In the genomic region with DNA sequence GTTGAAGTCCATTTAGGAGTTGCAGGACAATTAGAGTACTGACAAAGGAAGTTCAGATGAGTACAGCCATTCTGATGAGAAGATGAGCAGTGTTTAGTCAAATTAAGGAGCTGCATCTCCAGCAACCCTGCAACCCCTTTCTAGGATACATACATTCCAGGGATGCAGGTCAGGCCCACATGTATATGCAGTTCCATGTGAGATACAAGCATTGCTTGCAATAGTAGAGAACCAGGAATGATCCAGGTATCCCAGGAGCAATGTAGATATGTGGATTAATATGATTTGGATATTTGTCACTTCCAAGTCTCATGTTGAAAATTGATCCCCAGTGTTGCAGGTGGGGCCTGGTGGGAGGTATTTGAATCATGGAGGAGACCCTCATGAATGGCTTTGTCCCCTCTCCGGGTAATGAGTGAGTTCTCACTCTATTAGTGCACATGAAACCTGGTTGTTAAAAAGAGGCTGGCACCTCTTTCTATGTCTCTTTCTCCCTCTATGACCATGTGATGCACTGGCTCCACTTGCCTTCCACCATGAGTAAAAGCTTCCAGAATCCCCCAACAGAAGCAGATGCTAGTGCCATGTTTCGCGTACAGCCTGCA, we compare ENCODE assay signal across 24 cellular contexts. TPM values are rescaled to one million over a fixed set of nuclear protein-coding genes. Genes with fewer than 3 reads are reported as not detected.
"Had no signal": no experiment of that assay in that cellular context is flagged by ENCODE, and none has a peak within 500 bp of the region (broad histone marks: within the 10 kb centered on the region; RNA-seq: fewer than 3 reads in every experiment).

No MANE protein-coding gene starts in this region.

- H3K27ac Mint-ChIP-seq: activated CD4-positive, alpha-beta T cell treated with anti-CD3 and anti-CD28 coated beads for 36 hours; activated CD8-positive, alpha-beta T cell treated with anti-CD3 and anti-CD28 coated beads, Interleukin-2, amount 10 ng/mL, durations not matched to agents 7 days and 5 days; activated naive CD8-positive, alpha-beta T cell treated with anti-CD3 and anti-CD28 coated beads, Interleukin-2, amount 10 ng/mL, durations not matched to agents 7 days and 5 days had no signal

- H3K27me3 Mint-ChIP-seq: activated CD4-positive, alpha-beta T cell treated with anti-CD3 and anti-CD28 coated beads for 36 hours had no signal

- H3K36me3 ChIP-seq: adrenal gland, SJCRH30 had no signal

- H3K4me3 Mint-ChIP-seq: activated CD4-positive, alpha-beta T cell treated with anti-CD3 and anti-CD28 coated beads for 36 hours; activated CD8-positive, alpha-beta T cell treated with anti-CD3 and anti-CD28 coated beads, Interleukin-2, amount 10 ng/mL, durations not matched to agents 7 days and 5 days; activated naive CD8-positive, alpha-beta T cell treated with anti-CD3 and anti-CD28 coated beads, Interleukin-2, amount 10 ng/mL, durations not matched to agents 7 days and 5 days had no signal

- H3K9me3 ChIP-seq: adrenal gland, Peyer's patch, SJCRH30, SK-N-SH had no signal

- DNase-seq: activated CD4-positive, alpha-beta T cell treated with anti-CD3 and anti-CD28 coated beads for 36 hours; activated CD4-positive, alpha-beta T cell treated with anti-CD3 and anti-CD28 coated beads, Interleukin-2, amount 50 U/mL, for 4 hours; activated CD8-positive, alpha-beta memory T cell treated with anti-CD3 and anti-CD28 coated beads, Interleukin-2, amount 50 U/mL, for 48 hours; activated CD8-positive, alpha-beta T cell treated with anti-CD3 and anti-CD28 coated beads, Interleukin-2, amount 10 ng/mL, durations not matched to agents 7 days and 5 days; activated naive CD4-positive, alpha-beta T cell treated with anti-CD3 and anti-CD28 coated beads, Interleukin-2, amount 50 U/mL, for 16 hours; activated naive CD8-positive, alpha-beta T cell treated with anti-CD3 and anti-CD28 coated beads, Interleukin-2, amount 10 ng/mL, durations not matched to agents 7 days and 5 days; activated T-cell treated with anti-CD3 and anti-CD28 coated beads, Interleukin-2, amount 50 U/mL, for 1 hour; adrenal gland; aorta; central memory CD4-positive, alpha-beta T cell; Kasumi-1; NCI-H1105 treated with DMSO at 0.1 percent for 48 hours; NCI-H1436 treated with DMSO at 0.1 percent for 48 hours; NCI-H187; NCI-H2081; NCI-H524; Peyer's patch; Right ventricle myocardium superior; SJCRH30; SK-N-SH; T-helper 1 cell had no signal

- H3K4me3 ChIP-seq: adrenal gland, Peyer's patch, SJCRH30 had no signal

- H3K27ac ChIP-seq: adrenal gland, Peyer's patch, RWPE1, SJCRH30, VCaP had no signal

- H3K4me1 ChIP-seq: adrenal gland, Peyer's patch had no signal

- H3K27me3 ChIP-seq: adrenal gland, Peyer's patch, SJCRH30 had no signal

- FAIRE-seq: bronchial epithelial cell had no signal

- ATAC-seq: activated CD4-positive, alpha-beta T cell treated with anti-CD3 and anti-CD28 coated beads for 36 hours; activated CD8-positive, alpha-beta T cell treated with anti-CD3 and anti-CD28 coated beads, Interleukin-2, amount 10 ng/mL, durations not matched to agents 7 days and 5 days had no signal

- H3K9me3 Mint-ChIP-seq: activated naive CD8-positive, alpha-beta T cell treated with anti-CD3 and anti-CD28 coated beads, Interleukin-2, amount 10 ng/mL, durations not matched to agents 7 days and 5 days had no signal

RNA-seq across cellular contexts. Expression of a gene that starts 6.4 kb away (rescaled TPM):
- total RNA-seq: SJCRH30 had no signal

RNA-seq across cellular contexts. Expression of a gene that starts 8.8 kb away (rescaled TPM):
- total RNA-seq: SJCRH30 had no signal

RNA-seq across cellular contexts. Expression of a gene that starts 57.6 kb away (rescaled TPM):
- total RNA-seq: bronchial epithelial cell had no signal
- polyA plus RNA-seq: SK-N-SH had no signal
